ENCODE assay signal across 14 cellular contexts in the genomic region with DNA sequence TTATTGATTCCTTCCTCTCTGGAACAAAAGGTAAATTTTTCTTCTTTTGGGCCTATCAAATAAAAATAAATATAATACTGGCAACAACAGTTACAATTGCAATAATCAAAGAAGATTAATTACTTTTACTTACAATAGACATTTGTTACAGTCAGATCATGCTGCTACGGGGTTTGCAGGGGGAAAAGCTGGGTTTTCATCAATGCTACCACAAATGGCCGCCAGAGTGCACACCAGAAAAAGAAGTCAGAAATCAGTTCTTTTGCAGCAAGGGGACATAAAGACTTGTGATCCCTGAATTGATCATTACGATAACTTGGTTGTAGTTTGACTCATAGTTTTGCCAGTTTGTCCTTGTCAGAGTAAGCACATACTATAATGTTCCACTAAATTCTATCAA.
DNase-seq lines count a peak whose midpoint lies in the region; ATAC-seq and TF ChIP-seq lines count a peak whose summit lies in the region.
"Had no signal": no experiment of that assay in that cellular context is flagged by ENCODE, and none has a peak within 500 bp of the region (broad histone marks: within the 10 kb centered on the region; RNA-seq: fewer than 3 reads in every experiment).

No MANE protein-coding gene starts in this region.

- DNase-seq in NCI-H748 (lab: John Stamatoyannopoulos, UW; ENCODE audit: unreplicated experiment), result peak; percentile 17
- no peak for DNase-seq in NCI-H748 treated with DMSO at 0.1 percent for 48 hours (lab: John Stamatoyannopoulos, UW)
- DNase-seq in NT2/D1 (ENCODE audit: low read depth, low spot score), result peak; percentile 1
- peak in 1 of 10 donors; percentile 9 for DNase-seq in dorsolateral prefrontal cortex
- DNase-seq in osteocyte (ENCODE audit: extremely low spot score, unreplicated experiment), result no peak
- no peak for DNase-seq in SW480 (ENCODE audit: low spot score)
- DNase-seq in activated CD8-positive, alpha-beta memory T cell treated with anti-CD3 and anti-CD28 coated beads for 24 hours, result no peak
- DNase-seq: anterior cingulate cortex, HFFc6, hippocampal formation, KG1 had no signal

- no peaks in the 10 kb centered on the region for H3K36me3 Mint-ChIP-seq in osteocyte (ENCODE audit: unreplicated experiment)
- H3K36me3 Mint-ChIP-seq: memory B cell had no signal

- H3K4me1 ChIP-seq in NT2/D1 (ENCODE audit: insufficient read depth, insufficient read length), result no peaks in the 10 kb centered on the region
- H3K4me1 ChIP-seq: vagina had no signal

- H3K27me3 ChIP-seq in NT2/D1 (ENCODE audit: insufficient read depth, insufficient read length) (no peaks in the 10 kb centered on the region), dorsolateral prefrontal cortex (no peaks in the 10 kb centered on the region)
- H3K27me3 ChIP-seq: vagina had no signal

- peak in 31 of 56 donors; percentile 1 to 40 (median 24) for TF ChIP-seq CTCF in dorsolateral prefrontal cortex (IDR thresholded peaks at IDR 0.05 in 54 of 56, conservative IDR thresholded peaks at IDR 0.05 in 2 of 56; ENCODE audit: low read depth in 1 of 56, partially characterized antibody in 56 of 56)
- peak; percentile 59 for TF ChIP-seq CTCF in osteocyte (IDR thresholded peaks at IDR 0.05)

- no peaks in the 10 kb centered on the region for H3K36me3 ChIP-seq in NT2/D1 (ENCODE audit: insufficient read depth, insufficient read length, low read length)
- H3K36me3 ChIP-seq: vagina had no signal

- H3K27ac ChIP-seq in dorsolateral prefrontal cortex, result no peak overlapping the region
- H3K27ac ChIP-seq: vagina had no signal

- ATAC-seq in HG02798 (IDR thresholded peaks at IDR 0.05; ENCODE audit: poor library complexity, unreplicated experiment), result no peak

- no peak overlapping the region for H3K4me3 Mint-ChIP-seq in osteocyte (ENCODE audit: unreplicated experiment)
- H3K4me3 Mint-ChIP-seq: HFFc6, memory B cell had no signal

- H3K9me3 ChIP-seq in NT2/D1 (ENCODE audit: insufficient read depth, low read length), result no peaks in the 10 kb centered on the region
- H3K9me3 ChIP-seq: vagina had no signal

- no peak overlapping the region for H3K9ac ChIP-seq in NT2/D1 (ENCODE audit: insufficient read length, low read depth)

- intact Hi-C loops in dorsolateral prefrontal cortex (cut with DNase I), result no loop called here

- H3K27ac Mint-ChIP-seq in osteocyte (ENCODE audit: unreplicated experiment), result no peak overlapping the region
- H3K27ac Mint-ChIP-seq: HFFc6, memory B cell had no signal

- no peak overlapping the region for H3K4me3 ChIP-seq in NT2/D1 (ENCODE audit: insufficient read length, low read depth)
- no peak overlapping the region for H3K4me3 ChIP-seq in dorsolateral prefrontal cortex
- H3K4me3 ChIP-seq: vagina had no signal

- peaks cover 1% of the 10 kb centered on the region for H3K4me1 Mint-ChIP-seq in osteocyte (ENCODE audit: unreplicated experiment)
- H3K4me1 Mint-ChIP-seq: memory B cell had no signal

- peaks cover 5% of the 10 kb centered on the region for H3K27me3 Mint-ChIP-seq in osteocyte (ENCODE audit: unreplicated experiment)
- H3K27me3 Mint-ChIP-seq: memory B cell had no signal

- peaks cover 15% of the 10 kb centered on the region for H3K9me3 Mint-ChIP-seq in osteocyte (ENCODE audit: unreplicated experiment)
- H3K9me3 Mint-ChIP-seq: memory B cell had no signal

Comparison
In these comparisons a context has a peak if more than half of its experiments do, and no peak if none do; other contexts are left out.
1. DNase-seq: peak in NCI-H748 (single experiment) and NT2/D1 (single experiment); none in NCI-H748 treated with DMSO at 0.1 percent for 48 hours (single experiment), osteocyte (single experiment), SW480 (single experiment) and activated CD8-positive, alpha-beta memory T cell treated with anti-CD3 and anti-CD28 coated beads for 24 hours (single experiment).